Comparison of ENCODE assay signal across 21 cellular contexts in genomic region chr17:1820518-1821252, GRCh38. TPM values are rescaled to one million over a fixed set of nuclear protein-coding genes. Genes with fewer than 3 reads are reported as not detected.
A peak's percentile ranks its signal among the peaks of the same experiment; 100 is the strongest.
DNase-seq lines count a peak whose midpoint lies in the region; ATAC-seq and TF ChIP-seq lines count a peak whose summit lies in the region.
"Had no signal": no experiment of that assay in that cellular context is flagged by ENCODE, and none has a peak within 500 bp of the region (broad histone marks: within the 10 kb centered on the region; RNA-seq: fewer than 3 reads in every experiment).

No MANE protein-coding gene starts in this region.

- H3K27me3 ChIP-seq in tibial artery = no peaks in the 10 kb centered on the region
- H3K27me3 ChIP-seq: BE2C, heart left ventricle, stomach had no signal

- TF ChIP-seq CTCF in tibial artery (IDR thresholded peaks at IDR 0.05) (no peak), GM13977 (IDR thresholded peaks at IDR 0.05; ENCODE audit: extremely low read depth, insufficient read depth, missing control alignments) (no peak)

- DNase-seq in activated naive CD4-positive, alpha-beta T cell treated with anti-CD3 and anti-CD28 coated beads, Interleukin-2, amount 10 ng/mL, durations not matched to agents 7 days and 5 days = no peak
- no peak for DNase-seq in activated naive CD4-positive, alpha-beta T cell treated with anti-CD3 and anti-CD28 coated beads, Interleukin-2, amount 50 U/mL, for 72 hours (ENCODE audit: low spot score in 2 of 2)
- DNase-seq in T-cell (no peak), left kidney (ENCODE audit: low read depth, low spot score) (peak; percentile 49), tibial artery (no peak), left colon (no peak), NCI-H1436 treated with DMSO at 0.1 percent for 48 hours (lab: John Stamatoyannopoulos, UW) (no peak), GM13977 (ENCODE audit: low spot score) (no peak)
- DNase-seq: 8988T; activated naive CD4-positive, alpha-beta T cell treated with anti-CD3 and anti-CD28 coated beads for 36 hours; BE2C; Calu3; cortex of kidney; heart left ventricle; HFFc6; Kasumi-1; NCI-H526; posterior cingulate gyrus; SHP77; stomach; T-helper 1 cell had no signal

- peak overlapping the region; percentile 39 to 64 for H3K27ac ChIP-seq in tibial artery
- H3K27ac ChIP-seq: stomach had no signal

- in situ Hi-C loops in GM13977 (cut with MboI; ENCODE audit: low pct_unique_long_range_greater_than_20kb, low sequenced_read_pairs, unreplicated experiment) = no loop called here

- no peak overlapping the region for H3K4me3 ChIP-seq in tibial artery
- H3K4me3 ChIP-seq: heart left ventricle, stomach had no signal

- H3K4me1 ChIP-seq in tibial artery = peaks cover 0 to 29% (median 8%) of the 10 kb centered on the region in 4 donors
- H3K4me1 ChIP-seq: BE2C, stomach had no signal

- ATAC-seq in activated naive CD4-positive, alpha-beta T cell treated with anti-CD3 and anti-CD28 coated beads, Interleukin-2, amount 50 U/mL, for 72 hours = no peak
- ATAC-seq in T-cell (replicated peaks in 1 of 4) (no peak), left colon (no peak)
- ATAC-seq: heart left ventricle had no signal

- intact Hi-C loops in tibial artery (cut with DNase I; ENCODE audit: low total_unique reads) = no loop called here
- intact Hi-C loops in left colon (cut with DNase I, micrococcal nuclease) = no loop called here

- POLR2A ChIA-PET in T-cell (lab: Charles Lee) = interaction anchor here in 1 of 2 donors (0.6 kb wide), 1 partner anchor 439 kb away, joined by 3 read pairs; no protein-coding TSS in a partner anchor

- no peaks in the 10 kb centered on the region for H3K9me3 ChIP-seq in tibial artery
- H3K9me3 ChIP-seq: BE2C, heart left ventricle, stomach had no signal

- CTCF ChIA-PET in activated naive CD4-positive, alpha-beta T cell treated with anti-CD3 and anti-CD28 coated beads, Interleukin-2, amount 10 ng/mL, durations not matched to agents 7 days and 5 days (lab: Charles Lee) = no interaction called here
- CTCF ChIA-PET in T-cell (lab: Charles Lee) = interaction anchor here in 1 of 2 donors (0.6 kb wide), 1 partner anchor 39 kb away, joined by 3 read pairs; no protein-coding TSS in a partner anchor

- peaks cover 0 to 20% (median 7%) of the 10 kb centered on the region in 3 donors for H3K36me3 ChIP-seq in tibial artery
- H3K36me3 ChIP-seq: BE2C had no signal

- H3K27me3 Mint-ChIP-seq in activated naive CD4-positive, alpha-beta T cell treated with anti-CD3 and anti-CD28 coated beads, Interleukin-2, amount 10 ng/mL, durations not matched to agents 7 days and 5 days = no peaks in the 10 kb centered on the region
- no peaks in the 10 kb centered on the region for H3K27me3 Mint-ChIP-seq in T-cell

- H3K9me3 Mint-ChIP-seq in activated naive CD4-positive, alpha-beta T cell treated with anti-CD3 and anti-CD28 coated beads, Interleukin-2, amount 10 ng/mL, durations not matched to agents 7 days and 5 days = no peaks in the 10 kb centered on the region
- no peaks in the 10 kb centered on the region for H3K9me3 Mint-ChIP-seq in activated naive CD4-positive, alpha-beta T cell treated with anti-CD3 and anti-CD28 coated beads, Interleukin-2, amount 50 U/mL, for 72 hours
- H3K9me3 Mint-ChIP-seq in T-cell = no peaks in the 10 kb centered on the region
- H3K9me3 Mint-ChIP-seq: activated naive CD4-positive, alpha-beta T cell treated with anti-CD3 and anti-CD28 coated beads for 36 hours; HFFc6 had no signal

- peaks cover 26% of the 10 kb centered on the region for H3K36me3 Mint-ChIP-seq in activated naive CD4-positive, alpha-beta T cell treated with anti-CD3 and anti-CD28 coated beads, Interleukin-2, amount 10 ng/mL, durations not matched to agents 7 days and 5 days
- peaks cover 13 to 15% of the 10 kb centered on the region in 2 donors for H3K36me3 Mint-ChIP-seq in activated naive CD4-positive, alpha-beta T cell treated with anti-CD3 and anti-CD28 coated beads, Interleukin-2, amount 50 U/mL, for 72 hours
- H3K36me3 Mint-ChIP-seq in T-cell = peaks cover 22% of the 10 kb centered on the region

- H3K27ac Mint-ChIP-seq in activated naive CD4-positive, alpha-beta T cell treated with anti-CD3 and anti-CD28 coated beads, Interleukin-2, amount 10 ng/mL, durations not matched to agents 7 days and 5 days = peak overlapping the region; percentile 65
- H3K27ac Mint-ChIP-seq in activated naive CD4-positive, alpha-beta T cell treated with anti-CD3 and anti-CD28 coated beads, Interleukin-2, amount 50 U/mL, for 72 hours = no peak overlapping the region
- peak overlapping the region; percentile 24 to 45 for H3K27ac Mint-ChIP-seq in T-cell
- H3K27ac Mint-ChIP-seq: activated naive CD4-positive, alpha-beta T cell treated with anti-CD3 and anti-CD28 coated beads for 36 hours; HFFc6 had no signal

- H3K4me1 Mint-ChIP-seq in activated naive CD4-positive, alpha-beta T cell treated with anti-CD3 and anti-CD28 coated beads, Interleukin-2, amount 10 ng/mL, durations not matched to agents 7 days and 5 days = peaks cover 36% of the 10 kb centered on the region
- peaks cover 17 to 33% (median 28%) of the 10 kb centered on the region in 3 donors for H3K4me1 Mint-ChIP-seq in T-cell

- no peak overlapping the region for H3K4me3 Mint-ChIP-seq in activated naive CD4-positive, alpha-beta T cell treated with anti-CD3 and anti-CD28 coated beads, Interleukin-2, amount 10 ng/mL, durations not matched to agents 7 days and 5 days
- no peak overlapping the region for H3K4me3 Mint-ChIP-seq in T-cell
- H3K4me3 Mint-ChIP-seq: activated naive CD4-positive, alpha-beta T cell treated with anti-CD3 and anti-CD28 coated beads for 36 hours; HFFc6 had no signal

RNA-seq across cellular contexts. Expression of gene SMYD4, which starts 9.0 kb away (rescaled TPM):
- 10 to 100 TPM; 18.5 to 19.8 TPM for total RNA-seq in activated naive CD4-positive, alpha-beta T cell treated with anti-CD3 and anti-CD28 coated beads, Interleukin-2, amount 50 U/mL, for 72 hours
- 10 to 100 TPM; 24.4 to 42.7 (median 38.5) TPM for total RNA-seq in T-cell
- total RNA-seq in left colon = 10 to 100 TPM in 1 of 2 donors, 1 to 10 TPM in 1; 10.0 to 13.6 TPM

RNA-seq across cellular contexts. Expression of gene RPA1, which starts 9.1 kb away (rescaled TPM):
- total RNA-seq in activated naive CD4-positive, alpha-beta T cell treated with anti-CD3 and anti-CD28 coated beads, Interleukin-2, amount 50 U/mL, for 72 hours = 100 to 1,000 TPM; 118 to 174 TPM
- 100 to 1,000 TPM in 3 of 5 donors, 10 to 100 TPM in 2; 78.9 to 124 (median 107) TPM for total RNA-seq in T-cell
- 10 to 100 TPM; 57.2 to 69.6 TPM for total RNA-seq in left colon

RNA-seq across cellular contexts. Expression of gene SERPINF1, which starts 58.8 kb away (rescaled TPM):
- total RNA-seq in activated naive CD4-positive, alpha-beta T cell treated with anti-CD3 and anti-CD28 coated beads, Interleukin-2, amount 50 U/mL, for 72 hours = under 1 TPM in 1 of 2 donors, not detected in 1; 0.41 TPM
- total RNA-seq in T-cell (1 to 10 TPM in 4 of 5 donors, under 1 TPM in 1; 0.68 to 8.9 (median 4.4) TPM), left colon (10 to 100 TPM; 33.3 to 60.6 TPM)
- total RNA-seq: activated naive CD4-positive, alpha-beta T cell treated with anti-CD3 and anti-CD28 coated beads for 36 hours; Calu3 had no signal

Comparison
In these comparisons a context has a peak if more than half of its experiments do, and no peak if none do; other contexts are left out.
1. H3K27ac Mint-ChIP-seq: peak in activated naive CD4-positive, alpha-beta T cell treated with anti-CD3 and anti-CD28 coated beads, Interleukin-2, amount 10 ng/mL, durations not matched to agents 7 days and 5 days (single experiment) and T-cell (2 of 2); none in activated naive CD4-positive, alpha-beta T cell treated with anti-CD3 and anti-CD28 coated beads, Interleukin-2, amount 50 U/mL, for 72 hours (0 of 2).